Comparison of ENCODE assay signal across 26 cellular contexts in genomic region chr11:124894606-124895430, GRCh38. TPM values are rescaled to one million over a fixed set of nuclear protein-coding genes. Genes with fewer than 3 reads are reported as not detected.
DNase-seq lines count a peak whose midpoint lies in the region; ATAC-seq, FAIRE-seq and TF ChIP-seq lines count a peak whose summit lies in the region.
"Had no signal": no experiment of that assay in that cellular context is flagged by ENCODE, and none has a peak within 500 bp of the region (broad histone marks: within the 10 kb centered on the region; RNA-seq: fewer than 3 reads in every experiment).

No MANE protein-coding gene starts in this region.

- peak overlapping the region; percentile 36 for H2AFZ ChIP-seq in IMR-90 (replicated peaks; ENCODE audit: low read length, poor library complexity)

- BruUV-seq in IMR-90 (replicated peaks; lab: Mats Ljungman, UMichigan) = no TSS peak

- peaks cover 31% of the 10 kb centered on the region for H3K9me1 ChIP-seq in IMR-90 (ENCODE audit: insufficient read depth, low read length)

- H3K4me1 ChIP-seq in IMR-90 (ENCODE audit: control insufficient read depth, insufficient read depth, low read length) (peaks cover 27% of the 10 kb centered on the region), kidney (ENCODE audit: control insufficient read depth in 1 of 2, insufficient read depth in 1 of 2, low read depth in 1 of 2, low read length in 2 of 2) (peaks cover 3 to 22% of the 10 kb centered on the region in 2 donors), gastrocnemius medialis (peaks cover 16 to 37% of the 10 kb centered on the region in 2 donors)
- H3K4me1 ChIP-seq: ascending aorta had no signal

- H3K4me3 ChIP-seq in IMR-90 (ENCODE audit: insufficient read depth, low read depth, low read length) = no peak overlapping the region
- peak overlapping the region in 1 of 2 donors; percentile 63 for H3K4me3 ChIP-seq in kidney (ENCODE audit: low read length in 2 of 2)
- peak overlapping the region in 2 of 4 donors; percentile 47 to 56 for H3K4me3 ChIP-seq in gastrocnemius medialis
- H3K4me3 ChIP-seq: ascending aorta; BLaER1 treated with 17β-estradiol and CSF1 and Interleukin-3, amounts not matched to agents 10 nM and 100 nM had no signal

- 13% methylated on average over 1 of the region's 4 CpGs; no CpG with 5 or more reads in 1 of the 2 experiments for WGBS in IMR-90 (ENCODE audit: extremely low coverage in 2 of 2, insufficient read length in 1 of 2), 2 experiments

- H3K18ac ChIP-seq in IMR-90 (ENCODE audit: low read depth, low read length) = no peak overlapping the region

- H4K8ac ChIP-seq in IMR-90 (ENCODE audit: low read depth in 2 of 2, low read length in 2 of 2) = 0 out of 4 replicates have a peak overlapping the region, but pooled peaks of 1 of the 2 experiments have one; percentile 4

- dilution Hi-C loops in IMR-90 (cut with HindIII; ENCODE audit: low sequenced_read_pairs, unreplicated experiment) = no loop called here

- H3K4ac ChIP-seq in IMR-90 (ENCODE audit: low read depth, low read length) = no peak overlapping the region

- H3K9me3 ChIP-seq in IMR-90 (ENCODE audit: control insufficient read depth, insufficient read depth, low read length) = no peaks in the 10 kb centered on the region
- H3K9me3 ChIP-seq in kidney (ENCODE audit: control insufficient read depth in 1 of 2, low read length in 2 of 2) = no peaks in the 10 kb centered on the region
- H3K9me3 ChIP-seq in gastrocnemius medialis = no peaks in the 10 kb centered on the region
- H3K9me3 ChIP-seq: ascending aorta; BLaER1 treated with 17β-estradiol and CSF1 and Interleukin-3, amounts not matched to agents 10 nM and 100 nM had no signal

- in situ Hi-C loops in IMR-90 (cut with MboI; ENCODE audit: low sequenced_read_pairs) (no loop called here), gastrocnemius medialis (cut with MboI; ENCODE audit: low sequenced_read_pairs in 4 of 4) (no loop called here), G401 (cut with HindIII; ENCODE audit: low sequenced_read_pairs) (no loop called here)

- POLR2A ChIA-PET in IMR-90 (lab: Charles Lee; ENCODE audit: unreplicated experiment) = no interaction called here

- peak overlapping the region; percentile 75 for H2AK9ac ChIP-seq in IMR-90 (replicated peaks; ENCODE audit: low read depth, low read length, poor library complexity)

- no peak overlapping the region for H3K9ac ChIP-seq in IMR-90 (ENCODE audit: low read depth, low read length)
- no peak overlapping the region for H3K9ac ChIP-seq in kidney (ENCODE audit: low read length in 2 of 2)
- H3K9ac ChIP-seq: BLaER1 treated with 17β-estradiol and CSF1 and Interleukin-3, amounts not matched to agents 10 nM and 100 nM had no signal

- peaks cover 0 to 5% of the 10 kb centered on the region in 2 experiments; a peak in 2 of 4 replicates for H3K79me1 ChIP-seq in IMR-90 (ENCODE audit: low read depth in 1 of 2, low read length in 2 of 2)

- H4K91ac ChIP-seq in IMR-90 (ENCODE audit: insufficient read depth, low read depth, low read length) = 0 out of 2 replicates have a peak overlapping the region, but pooled peaks have one; percentile 23

- no peak overlapping the region for H2BK5ac ChIP-seq in IMR-90 (ENCODE audit: low read depth, low read length, poor library complexity, severe bottlenecking)

- H3K23ac ChIP-seq in IMR-90 (ENCODE audit: low read depth, low read length) = no peak overlapping the region

- DNase-seq in IMR-90 (no peak), ecto neural progenitor cell (ENCODE audit: low spot score) (peak; percentile 20), kidney (no peak), gastrocnemius medialis (no peak), G401 (ENCODE audit: low spot score) (no peak), NCI-H1930 (lab: John Stamatoyannopoulos, UW) (no peak)
- DNase-seq: activated CD4-positive, alpha-beta T cell treated with anti-CD3 and anti-CD28 coated beads for 36 hours; activated CD8-positive, alpha-beta T cell treated with anti-CD3 and anti-CD28 coated beads, Interleukin-2, amount 10 ng/mL, durations not matched to agents 7 days and 5 days; activated naive CD8-positive, alpha-beta T cell treated with anti-CD3 and anti-CD28 coated beads for 36 hours; activated T-cell treated with anti-CD3 and anti-CD28 coated beads, Interleukin-2, amount 50 U/mL, for 1 hour; caudate nucleus; DMS53; GDM1; NCI-H1105 treated with DMSO at 0.1 percent for 48 hours; NCI-H2029 treated with DMSO at 0.1 percent for 48 hours; NCI-H69; RPMI8226 had no signal

- no peak overlapping the region for H4K5ac ChIP-seq in IMR-90 (ENCODE audit: low read depth, low read length)

- no peak overlapping the region for H3K56ac ChIP-seq in IMR-90 (ENCODE audit: extremely low read depth, insufficient read depth, low read length)

- H3K36me3 ChIP-seq in IMR-90 (ENCODE audit: control insufficient read depth, insufficient read depth, low read length) (no peaks in the 10 kb centered on the region), kidney (ENCODE audit: control insufficient read depth in 1 of 2, insufficient read depth in 2 of 2, low read length in 2 of 2) (no peaks in the 10 kb centered on the region), gastrocnemius medialis (no peaks in the 10 kb centered on the region)
- H3K36me3 ChIP-seq: ascending aorta; BLaER1 treated with 17β-estradiol and CSF1 and Interleukin-3, amounts not matched to agents 10 nM and 100 nM had no signal

- H2BK120ac ChIP-seq in IMR-90 (ENCODE audit: low read depth, low read length) = peak overlapping the region; percentile 48

- no peak overlapping the region for H3K27ac ChIP-seq in IMR-90 (ENCODE audit: insufficient read depth, low read length)
- H3K27ac ChIP-seq in kidney (ENCODE audit: low read depth in 2 of 2, low read length in 2 of 2) = peak overlapping the region; percentile 1 to 22
- H3K27ac ChIP-seq in gastrocnemius medialis = peak overlapping the region; percentile 33 to 80 (median 73)
- H3K27ac ChIP-seq: BLaER1 treated with 17β-estradiol and CSF1 and Interleukin-3, amounts not matched to agents 10 nM and 100 nM had no signal

- no peak for TF ChIP-seq CTCF in IMR-90 (conservative IDR thresholded peaks at IDR 0.05; ENCODE audit: low read depth, low read length)
- no peak for TF ChIP-seq CTCF in kidney (IDR thresholded peaks at IDR 0.05; ENCODE audit: borderline replicate concordance, extremely low read depth, insufficient read depth)
- TF ChIP-seq CTCF in gastrocnemius medialis (IDR thresholded peaks at IDR 0.05 in 4 of 5, conservative IDR thresholded peaks at IDR 0.05 in 1 of 5) = no peak

- H2BK20ac ChIP-seq in IMR-90 (ENCODE audit: low read depth, low read length) = peak overlapping the region; percentile 33; the same call in 1 of the 2 replicates

- H3K27me3 ChIP-seq in IMR-90 (ENCODE audit: control insufficient read depth, insufficient read depth, low read length) (no peaks in the 10 kb centered on the region), gastrocnemius medialis (no peaks in the 10 kb centered on the region)
- H3K27me3 ChIP-seq: ascending aorta; BLaER1 treated with 17β-estradiol and CSF1 and Interleukin-3, amounts not matched to agents 10 nM and 100 nM had no signal

- FAIRE-seq in kidney (lab: Jason Lieb, UNC) = no peak

- TF ChIP-seq POLR2A in IMR-90 (IDR thresholded peaks at IDR 0.05; ENCODE audit: low read depth, low read length) = no peak
- no peak for TF ChIP-seq POLR2A in gastrocnemius medialis (IDR thresholded peaks at IDR 0.05)

- CTCF ChIA-PET in IMR-90 (lab: Yijun Ruan, JAX) = no interaction called here

- H4K20me1 ChIP-seq in IMR-90 (ENCODE audit: insufficient read depth, low read length) = no peaks in the 10 kb centered on the region

- H2BK15ac ChIP-seq in IMR-90 (ENCODE audit: low read depth, low read length) = peak overlapping the region; percentile 39; the same call in 1 of the 3 replicates

- TF ChIP-seq RAD21 in IMR-90 (IDR thresholded peaks at IDR 0.05; ENCODE audit: low read length) = no peak

- peak overlapping the region; percentile 65; the same call in 1 of the 2 replicates for H3K14ac ChIP-seq in IMR-90 (replicated peaks; ENCODE audit: low read depth, low read length)

- H3K4me2 ChIP-seq in IMR-90 (ENCODE audit: low read depth, low read length) = no peak overlapping the region
- H3K4me2 ChIP-seq: BLaER1 treated with 17β-estradiol and CSF1 and Interleukin-3, amounts not matched to agents 10 nM and 100 nM had no signal

- intact Hi-C loops in IMR-90 (cut with micrococcal nuclease) (no loop called here), kidney (cut with DNase I) (no loop called here), gastrocnemius medialis (cut with DNase I; ENCODE audit: low total_unique reads) (loop anchor here (5.0 kb wide), 1 partner anchor 158 kb away; the partner anchor contains the start of gene NRGN)

- ATAC-seq in IMR-90 (ENCODE audit: low read depth) (no peak), gastrocnemius medialis (no peak), HG03097 (IDR thresholded peaks at IDR 0.05; ENCODE audit: low FRiP score, unreplicated experiment) (no peak), GM21381 (IDR thresholded peaks at IDR 0.05; ENCODE audit: unreplicated experiment) (no peak)
- ATAC-seq: activated CD4-positive, alpha-beta T cell treated with anti-CD3 and anti-CD28 coated beads for 36 hours; activated CD8-positive, alpha-beta T cell treated with anti-CD3 and anti-CD28 coated beads, Interleukin-2, amount 10 ng/mL, durations not matched to agents 7 days and 5 days had no signal

- H2AK5ac ChIP-seq in IMR-90 (ENCODE audit: low read depth, low read length) = peak overlapping the region; percentile 80

RNA-seq across cellular contexts. Expression of gene ROBO4, which starts 2.8 kb away (rescaled TPM):
- total RNA-seq in IMR-90 (2012; rRNA removed) = 0.56 and 0.72 TPM in 2 replicates
- polyA plus RNA-seq in IMR-90 (2012; rRNA removed) = 0.82 and 1.4 TPM in 2 replicates
- 0.55 and 1.0 TPM in 2 replicates for polyA plus RNA-seq in IMR-90 (2012; cell fraction: cytosol; rRNA removed)
- polyA plus RNA-seq in IMR-90 (2012; cell fraction: nucleus; rRNA removed; ENCODE audit: low replicate concordance) = 1.3 and 3.6 TPM in 2 replicates
- 29.5 TPM for total RNA-seq in kidney
- polyA plus RNA-seq in kidney (ENCODE audit: insufficient read depth, low read depth, low replicate concordance) = 12.8 TPM
- total RNA-seq in gastrocnemius medialis = 10 to 100 TPM in 3 of 4 donors, 1 to 10 TPM in 1; 7.6 to 18.7 (median 14.7) TPM
- total RNA-seq in G401 (2014; rRNA removed; shearing (Covaris generic)) = not detected in 2 replicates
- total RNA-seq: activated CD4-positive, alpha-beta T cell treated with anti-CD3 and anti-CD28 coated beads for 36 hours; activated naive CD8-positive, alpha-beta T cell treated with anti-CD3 and anti-CD28 coated beads for 36 hours; H7 had no signal

RNA-seq across cellular contexts. Expression of gene HEPN1, which starts 24.2 kb away (rescaled TPM):
- not detected in 2 replicates for total RNA-seq in IMR-90 (2012; rRNA removed)
- polyA plus RNA-seq in IMR-90 (2012; rRNA removed) = not detected in 2 replicates
- not detected in 2 replicates for polyA plus RNA-seq in IMR-90 (2012; cell fraction: cytosol; rRNA removed)
- polyA plus RNA-seq in IMR-90 (2012; cell fraction: nucleus; rRNA removed; ENCODE audit: low replicate concordance) = not detected in 2 replicates
- not detected for total RNA-seq in kidney
- polyA plus RNA-seq in kidney (ENCODE audit: insufficient read depth, low read depth, low replicate concordance) = not detected
- total RNA-seq in gastrocnemius medialis = not detected
- total RNA-seq in G401 (2014; rRNA removed; shearing (Covaris generic)) = not detected in 2 replicates
- total RNA-seq: activated CD4-positive, alpha-beta T cell treated with anti-CD3 and anti-CD28 coated beads for 36 hours; activated CD8-positive, alpha-beta T cell treated with anti-CD3 and anti-CD28 coated beads, Interleukin-2, amount 10 ng/mL, durations not matched to agents 7 days and 5 days; activated naive CD8-positive, alpha-beta T cell treated with anti-CD3 and anti-CD28 coated beads for 36 hours; ascending aorta; endodermal cell; H7; kidney epithelial cell; pulmonary artery endothelial cell; urinary bladder had no signal
- polyA plus RNA-seq: urinary bladder had no signal

RNA-seq across cellular contexts. Expression of gene ROBO3, which starts 29.6 kb away (rescaled TPM):
- total RNA-seq in IMR-90 (2012; rRNA removed) (10.3 and 12.0 TPM in 2 replicates), kidney (12.3 TPM), gastrocnemius medialis (1 to 10 TPM in 2 of 4 donors, under 1 TPM in 2; 0.35 to 3.7 (median 1.3) TPM)
- polyA plus RNA-seq in IMR-90 (2012; rRNA removed) (54.1 and 64.5 TPM in 2 replicates), kidney (ENCODE audit: insufficient read depth, low read depth, low replicate concordance) (8.7 TPM)
- polyA plus RNA-seq in IMR-90 (2012; cell fraction: cytosol; rRNA removed) = 20.7 and 53.7 TPM in 2 replicates
- 445 and 537 TPM in 2 replicates for polyA plus RNA-seq in IMR-90 (2012; cell fraction: nucleus; rRNA removed; ENCODE audit: low replicate concordance)
- total RNA-seq in G401 (2014; rRNA removed; shearing (Covaris generic)) = 8.1 and 12.3 TPM in 2 replicates

RNA-seq across cellular contexts. Expression of gene HEPACAM, which starts 41.0 kb away (rescaled TPM):
- total RNA-seq in IMR-90 (2012; rRNA removed) = 0.18 TPM in 1 of 2 replicates, not detected in the other
- 0.03 and 0.09 TPM in 2 replicates for polyA plus RNA-seq in IMR-90 (2012; rRNA removed)
- polyA plus RNA-seq in IMR-90 (2012; cell fraction: cytosol; rRNA removed) = 0.02 and 0.23 TPM in 2 replicates
- 0.12 and 0.19 TPM in 2 replicates for polyA plus RNA-seq in IMR-90 (2012; cell fraction: nucleus; rRNA removed; ENCODE audit: low replicate concordance)
- total RNA-seq in kidney = not detected
- 0.30 TPM for polyA plus RNA-seq in kidney (ENCODE audit: insufficient read depth, low read depth, low replicate concordance)
- under 1 TPM in 2 of 4 donors, not detected in 2; 0.40 to 0.70 TPM for total RNA-seq in gastrocnemius medialis
- not detected in 2 replicates for total RNA-seq in G401 (2014; rRNA removed; shearing (Covaris generic))
- total RNA-seq: activated CD4-positive, alpha-beta T cell treated with anti-CD3 and anti-CD28 coated beads for 36 hours; activated CD8-positive, alpha-beta T cell treated with anti-CD3 and anti-CD28 coated beads, Interleukin-2, amount 10 ng/mL, durations not matched to agents 7 days and 5 days; activated naive CD8-positive, alpha-beta T cell treated with anti-CD3 and anti-CD28 coated beads for 36 hours; ascending aorta; endodermal cell; H7; pulmonary artery endothelial cell; urinary bladder had no signal

RNA-seq across cellular contexts. Expression of gene CCDC15, which starts 59.2 kb away (rescaled TPM):
- total RNA-seq in IMR-90 (2012; rRNA removed) (2.0 and 2.5 TPM in 2 replicates), kidney (1.5 TPM), gastrocnemius medialis (under 1 TPM in 2 of 4 donors, not detected in 2; 0.10 to 0.16 TPM)
- polyA plus RNA-seq in IMR-90 (2012; rRNA removed) (0.69 and 1.1 TPM in 2 replicates), kidney (ENCODE audit: insufficient read depth, low read depth, low replicate concordance) (0.22 TPM)
- polyA plus RNA-seq in IMR-90 (2012; cell fraction: cytosol; rRNA removed) = 0.12 and 0.24 TPM in 2 replicates
- polyA plus RNA-seq in IMR-90 (2012; cell fraction: nucleus; rRNA removed; ENCODE audit: low replicate concordance) = 0.13 and 1.2 TPM in 2 replicates
- total RNA-seq in G401 (2014; rRNA removed; shearing (Covaris generic)) = 2.6 and 3.8 TPM in 2 replicates
- total RNA-seq: ascending aorta had no signal
